Comparison of ENCODE assay signal across 11 cellular contexts in genomic region chr5:119074419-119074818, GRCh38. TPM values are rescaled to one million over a fixed set of nuclear protein-coding genes. Genes with fewer than 3 reads are reported as not detected.
DNase-seq lines count a peak whose midpoint lies in the region; ATAC-seq and TF ChIP-seq lines count a peak whose summit lies in the region.
"Had no signal": no experiment of that assay in that cellular context is flagged by ENCODE, and none has a peak within 500 bp of the region (broad histone marks: within the 10 kb centered on the region; RNA-seq: fewer than 3 reads in every experiment).

No MANE protein-coding gene starts in this region.

- no peak overlapping the region for H3K14ac ChIP-seq in mesenchymal stem cell (ENCODE audit: low read length in 2 of 2)

- H3K27ac ChIP-seq in PC-9 (no peak overlapping the region), mesenchymal stem cell (ENCODE audit: low read length, poor library complexity, severe bottlenecking) (no peak overlapping the region)

- peaks cover 69% of the 10 kb centered on the region for H3K79me2 ChIP-seq in PC-9 (ENCODE audit: low read depth)

- CTCF ChIA-PET in activated CD8-positive, alpha-beta T cell treated with anti-CD3 and anti-CD28 coated beads, Interleukin-2, amount 10 ng/mL, durations not matched to agents 7 days and 5 days (lab: Charles Lee) = interaction anchor here (1.1 to 2.3 kb wide), 2 partner anchors 52 to 87 kb away, joined by 4 to 5 read pairs; partner anchors contain the start of gene DTWD2
- CTCF ChIA-PET in PC-9 (lab: Charles Lee) = no interaction called here

- H4K91ac ChIP-seq in mesenchymal stem cell (ENCODE audit: low read length) = no peak overlapping the region

- no peak overlapping the region for H2AFZ ChIP-seq in PC-9
- no peak overlapping the region for H2AFZ ChIP-seq in mesenchymal stem cell (ENCODE audit: low read depth, low read length)

- TF ChIP-seq CTCF in GM06990 (IDR thresholded peaks at IDR 0.05; ENCODE audit: insufficient read depth, low read length, poor library complexity, severe bottlenecking) (no peak), PC-9 (conservative IDR thresholded peaks at IDR 0.05) (no peak)

- H3K4me1 ChIP-seq in PC-9 (replicated peaks; ENCODE audit: insufficient read depth) = peaks cover 16% of the 10 kb centered on the region
- peaks cover 7% of the 10 kb centered on the region for H3K4me1 ChIP-seq in mesenchymal stem cell (ENCODE audit: control insufficient read depth, insufficient read depth, low read depth, low read length)

- intact Hi-C loops in PC-9 (cut with micrococcal nuclease; ENCODE audit: unreplicated experiment) = no loop called here

- H3K4me3 ChIP-seq in GM06990 (replicated peaks; ENCODE audit: low read depth, low read length) (peak overlapping the region; percentile 74), PC-9 (no peak overlapping the region), mesenchymal stem cell (ENCODE audit: insufficient read depth in 1 of 2, low read depth in 1 of 2, low read length in 2 of 2) (no peak overlapping the region)

- no peak overlapping the region for H2BK120ac ChIP-seq in mesenchymal stem cell (ENCODE audit: low read depth, low read length)

- H2AK5ac ChIP-seq in mesenchymal stem cell (ENCODE audit: low read length, severe bottlenecking) = no peak overlapping the region

- H3K36me3 Mint-ChIP-seq in activated CD8-positive, alpha-beta T cell treated with anti-CD3 and anti-CD28 coated beads, Interleukin-2, amount 10 ng/mL, durations not matched to agents 7 days and 5 days (ENCODE audit: low read depth) = peaks cover 8% of the 10 kb centered on the region

- H2BK12ac ChIP-seq in mesenchymal stem cell (ENCODE audit: low read length in 2 of 2) = no peak overlapping the region

- no peaks in the 10 kb centered on the region for H3K9me3 Mint-ChIP-seq in activated CD8-positive, alpha-beta T cell treated with anti-CD3 and anti-CD28 coated beads, Interleukin-2, amount 10 ng/mL, durations not matched to agents 7 days and 5 days (ENCODE audit: insufficient read depth)

- H3K4me3 Mint-ChIP-seq in activated CD8-positive, alpha-beta T cell treated with anti-CD3 and anti-CD28 coated beads, Interleukin-2, amount 10 ng/mL, durations not matched to agents 7 days and 5 days = peak overlapping the region; percentile 1

- H3K79me1 ChIP-seq in mesenchymal stem cell (replicated peaks; ENCODE audit: low read length, poor library complexity, severe bottlenecking) = peaks cover 12% of the 10 kb centered on the region

- H3K36me3 ChIP-seq in GM06990 (ENCODE audit: control insufficient read depth, insufficient read depth, low read length) = no peaks in the 10 kb centered on the region
- no peaks in the 10 kb centered on the region for H3K36me3 ChIP-seq in PC-9 (ENCODE audit: low read depth)
- H3K36me3 ChIP-seq in mesenchymal stem cell (ENCODE audit: control insufficient read depth in 1 of 2, insufficient read depth in 2 of 2, low read depth in 1 of 2, low read length in 2 of 2) = no peaks in the 10 kb centered on the region
- H3K36me3 ChIP-seq: Peyer's patch had no signal

- no peak overlapping the region for H2BK15ac ChIP-seq in mesenchymal stem cell (ENCODE audit: low read depth, poor library complexity, severe bottlenecking)

- peak; percentile 51 for DNase-seq in GM06990 (ENCODE audit: extremely low read depth, insufficient read length)
- no peak for DNase-seq in activated CD8-positive, alpha-beta T cell treated with anti-CD3 and anti-CD28 coated beads, Interleukin-2, amount 10 ng/mL, durations not matched to agents 7 days and 5 days
- no peak for DNase-seq in DMS 273 (lab: John Stamatoyannopoulos, UW; ENCODE audit: unreplicated experiment)
- no peak for DNase-seq in PC-9
- no peak for DNase-seq in mesenchymal stem cell
- DNase-seq in NCI-H82 treated with DMSO at 0.1 percent for 48 hours (lab: John Stamatoyannopoulos, UW; ENCODE audit: unreplicated experiment) = no peak
- DNase-seq: activated naive CD4-positive, alpha-beta T cell treated with Interleukin-2 at 50 U/mL for 16 hours; DMS53; Peyer's patch had no signal

- H3K18ac ChIP-seq in mesenchymal stem cell (ENCODE audit: low read depth in 1 of 2, low read length in 2 of 2) = no peak overlapping the region

- H3K27me3 ChIP-seq in GM06990 (replicated peaks; ENCODE audit: control insufficient read depth, insufficient read depth, low read length) = no peaks in the 10 kb centered on the region
- H3K27me3 ChIP-seq in PC-9 (ENCODE audit: insufficient read depth, low read depth) = no peaks in the 10 kb centered on the region
- H3K27me3 ChIP-seq in mesenchymal stem cell (ENCODE audit: control insufficient read depth in 1 of 2, insufficient read depth in 1 of 2, low read length in 2 of 2) = no peaks in the 10 kb centered on the region
- H3K27me3 ChIP-seq: Peyer's patch had no signal

- no peaks in the 10 kb centered on the region for H3K9me3 ChIP-seq in PC-9 (ENCODE audit: insufficient read depth, low read depth)
- no peaks in the 10 kb centered on the region for H3K9me3 ChIP-seq in mesenchymal stem cell (ENCODE audit: control insufficient read depth, low read length)
- H3K9me3 ChIP-seq: Peyer's patch had no signal

- peaks cover 18% of the 10 kb centered on the region for H3F3A ChIP-seq in PC-9 (ENCODE audit: insufficient read depth, low read depth)

- no peak overlapping the region for H2BK5ac ChIP-seq in mesenchymal stem cell (ENCODE audit: low read depth, low read length, poor library complexity, severe bottlenecking)

- H3K27ac Mint-ChIP-seq in activated CD8-positive, alpha-beta T cell treated with anti-CD3 and anti-CD28 coated beads, Interleukin-2, amount 10 ng/mL, durations not matched to agents 7 days and 5 days = peak overlapping the region; percentile 4

- BruUV-seq in PC-9 (replicated peaks; lab: Mats Ljungman, UMichigan) = no TSS peak

- peak; percentile 20 for ATAC-seq in GM19463 (IDR thresholded peaks at IDR 0.05; ENCODE audit: unreplicated experiment)
- ATAC-seq in HG03342 (IDR thresholded peaks at IDR 0.05; ENCODE audit: unreplicated experiment) = peak; percentile 20
- no peak for ATAC-seq in activated CD8-positive, alpha-beta T cell treated with anti-CD3 and anti-CD28 coated beads, Interleukin-2, amount 10 ng/mL, durations not matched to agents 7 days and 5 days

- peaks cover 54% of the 10 kb centered on the region for H3K4me1 Mint-ChIP-seq in activated CD8-positive, alpha-beta T cell treated with anti-CD3 and anti-CD28 coated beads, Interleukin-2, amount 10 ng/mL, durations not matched to agents 7 days and 5 days (ENCODE audit: low read depth)

- no peak overlapping the region for H3K9ac ChIP-seq in mesenchymal stem cell (ENCODE audit: low read length)

- no peaks in the 10 kb centered on the region for H4K20me1 ChIP-seq in PC-9 (ENCODE audit: insufficient read depth)

- POLR2A ChIA-PET in activated CD8-positive, alpha-beta T cell treated with anti-CD3 and anti-CD28 coated beads, Interleukin-2, amount 10 ng/mL, durations not matched to agents 7 days and 5 days (lab: Charles Lee) = no interaction called here
- POLR2A ChIA-PET in PC-9 (lab: Charles Lee; ENCODE audit: unreplicated experiment) = no interaction called here

- no peak overlapping the region for H3K23ac ChIP-seq in mesenchymal stem cell (ENCODE audit: low read length in 2 of 2)

- 100% methylated on average over 1 of the region's 3 CpGs for WGBS in mesenchymal stem cell

- H3K27me3 Mint-ChIP-seq in activated CD8-positive, alpha-beta T cell treated with anti-CD3 and anti-CD28 coated beads, Interleukin-2, amount 10 ng/mL, durations not matched to agents 7 days and 5 days (ENCODE audit: low read depth) = no peaks in the 10 kb centered on the region

- no peak overlapping the region for H3K4ac ChIP-seq in mesenchymal stem cell (ENCODE audit: low read depth in 1 of 2, low read length in 2 of 2)

- H3K4me2 ChIP-seq in PC-9 = no peak overlapping the region
- H3K4me2 ChIP-seq in mesenchymal stem cell (ENCODE audit: low read length, poor library complexity, severe bottlenecking) = no peak overlapping the region

- no peak overlapping the region for H4K8ac ChIP-seq in mesenchymal stem cell (ENCODE audit: low read length)

- H3K9me2 ChIP-seq in PC-9 (ENCODE audit: insufficient read depth) = no peaks in the 10 kb centered on the region

RNA-seq across cellular contexts. Expression of gene DMXL1, which starts 3.5 kb away (rescaled TPM):
- total RNA-seq in activated CD8-positive, alpha-beta T cell treated with anti-CD3 and anti-CD28 coated beads, Interleukin-2, amount 10 ng/mL, durations not matched to agents 7 days and 5 days = 10 to 100 TPM; 32.3 to 33.9 TPM
- 19.7 and 27.3 TPM in 2 replicates for total RNA-seq in PC-9 (2021)
- 10.4 TPM for polyA plus RNA-seq in mesenchymal stem cell (2013, experiment 1 of 2)
- polyA plus RNA-seq in mesenchymal stem cell (2013, experiment 2 of 2) = 10.3 TPM
